ENCODE assay signal across 8 cellular contexts in the genomic region with DNA sequence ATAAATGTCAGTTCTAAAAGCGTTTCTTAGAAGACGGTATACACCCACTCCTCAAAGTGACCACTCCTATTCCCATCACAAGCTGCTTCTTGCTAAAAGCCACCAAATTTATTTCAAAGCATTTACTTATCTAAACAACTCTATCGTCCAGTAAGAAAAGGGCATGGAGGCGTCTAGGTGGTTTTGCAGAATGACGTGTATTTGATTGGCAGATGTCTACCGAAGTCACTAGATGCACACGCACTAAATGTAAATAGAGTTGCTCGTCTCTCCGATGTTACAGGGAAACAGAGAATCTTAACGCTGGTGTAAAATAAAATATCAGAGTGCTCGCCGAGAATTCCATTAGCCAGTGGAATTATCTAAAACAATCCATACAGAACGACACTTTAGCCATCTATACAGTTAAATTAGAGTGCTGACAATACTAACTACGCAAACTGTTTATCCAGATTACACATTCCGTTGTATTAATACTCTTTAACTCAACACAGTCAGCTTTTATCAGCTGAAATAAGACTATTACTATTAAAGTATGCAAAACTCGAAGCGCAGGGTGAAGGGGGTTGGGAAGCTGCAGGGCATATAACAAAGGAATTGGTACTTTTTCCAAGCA. TPM values are rescaled to one million over a fixed set of nuclear protein-coding genes. Genes with fewer than 3 reads are reported as not detected.
A peak's percentile ranks its signal among the peaks of the same experiment; 100 is the strongest.
DNase-seq lines count a peak whose midpoint lies in the region; ATAC-seq and TF ChIP-seq lines count a peak whose summit lies in the region.

No MANE protein-coding gene starts in this region.

- no peak for TF ChIP-seq EP300 in SK-N-SH (IDR thresholded peaks at IDR 0.05; ENCODE audit: borderline replicate concordance in 1 of 2, low read depth in 1 of 2, low read length in 1 of 2)

- no peaks in the 10 kb centered on the region for H3K36me3 ChIP-seq in SK-N-SH (replicated peaks in 1 of 2; ENCODE audit: control insufficient read depth in 1 of 2, insufficient read depth in 2 of 2, low read length in 1 of 2)
- H3K36me3 ChIP-seq in WERI-Rb-1 = no peaks in the 10 kb centered on the region
- no peaks in the 10 kb centered on the region for H3K36me3 ChIP-seq in esophagus (ENCODE audit: control insufficient read depth in 2 of 2, insufficient read depth in 2 of 2, low read length in 1 of 2)
- no peaks in the 10 kb centered on the region for H3K36me3 ChIP-seq in parathyroid adenoma (ENCODE audit: control insufficient read depth, insufficient read depth, low read length)

- ATAC-seq in SK-N-SH treated with all-trans-retinoic acid at 6 μM for 48 hours (no peak), GM19351 (IDR thresholded peaks at IDR 0.05; ENCODE audit: unreplicated experiment) (no peak)

- POLR2A ChIA-PET in SK-N-SH (lab: Yijun Ruan, JAX) = interaction anchor here (1.1 to 3.1 kb wide), 2 partner anchors 155 to 366 kb away, joined by 3 to 12 read pairs; no protein-coding TSS in a partner anchor

- no peaks in the 10 kb centered on the region for H3K27me3 ChIP-seq in SK-N-SH (ENCODE audit: insufficient read depth)
- H3K27me3 ChIP-seq in WERI-Rb-1 (ENCODE audit: insufficient read depth, low read depth, severe bottlenecking) = no peaks in the 10 kb centered on the region
- H3K27me3 ChIP-seq in esophagus (ENCODE audit: control insufficient read depth in 1 of 2, insufficient read depth in 2 of 2, low read length in 2 of 2) = no peaks in the 10 kb centered on the region
- H3K27me3 ChIP-seq in parathyroid adenoma (ENCODE audit: control insufficient read depth, insufficient read depth, low read length) = no peaks in the 10 kb centered on the region

- H3K79me2 ChIP-seq in SK-N-SH (ENCODE audit: insufficient read depth) (peaks cover 63% of the 10 kb centered on the region), parathyroid adenoma (no peaks in the 10 kb centered on the region)

- H3K27ac ChIP-seq in SK-N-SH (ENCODE audit: low read depth in 2 of 2, low read length in 1 of 2) = peak overlapping the region; percentile 92 to 98
- no peak overlapping the region for H3K27ac ChIP-seq in WERI-Rb-1
- H3K27ac ChIP-seq in esophagus (ENCODE audit: low read depth in 2 of 2, low read length in 1 of 2) = peak overlapping the region; percentile 48 to 61
- H3K27ac ChIP-seq in parathyroid adenoma = no peak overlapping the region

- TF ChIP-seq RAD21 in SK-N-SH (IDR thresholded peaks at IDR 0.05; ENCODE audit: low read length) = no peak

- 22% methylated on average over 17 of the region's 17 CpGs for WGBS in SK-N-SH (ENCODE audit: low lambda C conversion rate)
- 19 to 24% methylated on average over 17 of the region's 17 CpGs for WGBS in esophagus, 2 donors

- H2AFZ ChIP-seq in SK-N-SH (ENCODE audit: low read depth) (peak overlapping the region; percentile 61), parathyroid adenoma (peak overlapping the region; percentile 78)

- H4K20me1 ChIP-seq in SK-N-SH (ENCODE audit: insufficient read depth) = no peaks in the 10 kb centered on the region

- H3K4me3 ChIP-seq in SK-N-SH (ENCODE audit: low read depth in 2 of 2, low read length in 1 of 2) = peak overlapping the region; percentile 79 to 88
- peak overlapping the region; percentile 86 for H3K4me3 ChIP-seq in WERI-Rb-1 (ENCODE audit: low read depth, low read length)
- peak overlapping the region; percentile 28 to 76 for H3K4me3 ChIP-seq in esophagus (ENCODE audit: low read depth in 1 of 2, low read length in 2 of 2)
- H3K4me3 ChIP-seq in parathyroid adenoma (ENCODE audit: low read depth, low read length) = peak overlapping the region; percentile 60

- CTCF ChIA-PET in SK-N-SH (lab: Yijun Ruan, JAX) = interaction anchor here (0.6 to 4.6 kb wide), 7 partner anchors 9 to 1088 kb away, joined by 3 to 23 read pairs (median 3); no protein-coding TSS in a partner anchor

- H3K4me2 ChIP-seq in SK-N-SH = peak overlapping the region; percentile 92
- peak overlapping the region; percentile 83 for H3K4me2 ChIP-seq in parathyroid adenoma (ENCODE audit: low read length)

- H3K9me3 ChIP-seq in SK-N-SH (no peaks in the 10 kb centered on the region), WERI-Rb-1 (ENCODE audit: severe bottlenecking) (no peaks in the 10 kb centered on the region), esophagus (ENCODE audit: control insufficient read depth in 2 of 2, insufficient read depth in 1 of 2, low read depth in 1 of 2, low read length in 1 of 2) (no peaks in the 10 kb centered on the region), parathyroid adenoma (ENCODE audit: control insufficient read depth, low read length) (no peaks in the 10 kb centered on the region)

- H3F3A ChIP-seq in SK-N-SH (replicated peaks; ENCODE audit: insufficient read depth) = peaks cover 15% of the 10 kb centered on the region

- H3K9ac ChIP-seq in SK-N-SH = peak overlapping the region; percentile 98
- no peak overlapping the region for H3K9ac ChIP-seq in parathyroid adenoma

- DNase-seq in SK-N-SH (no peak), WERI-Rb-1 (no peak), GM03348 (ENCODE audit: low spot score) (no peak), RKO (ENCODE audit: low spot score) (no peak)

- H3K4me1 ChIP-seq in SK-N-SH (ENCODE audit: control insufficient read depth in 1 of 2, insufficient read depth in 2 of 2, low read depth in 1 of 2, low read length in 1 of 2) (peaks cover 15 to 19% of the 10 kb centered on the region in 2 experiments; a peak in 3 of 4 replicates), esophagus (ENCODE audit: control insufficient read depth in 2 of 2, insufficient read depth in 2 of 2, low read length in 1 of 2) (peaks cover 0 to 3% of the 10 kb centered on the region in 2 donors), parathyroid adenoma (no peaks in the 10 kb centered on the region)

- H3K9me2 ChIP-seq in SK-N-SH = no peaks in the 10 kb centered on the region

- TF ChIP-seq CTCF in SK-N-SH (IDR thresholded peaks at IDR 0.05) (no peak), WERI-Rb-1 (IDR thresholded peaks at IDR 0.05; ENCODE audit: low read depth, low read length) (no peak), parathyroid adenoma (IDR thresholded peaks at IDR 0.05) (no peak)

TF ChIP-seq in SK-N-SH, 30 proteins besides CTCF, POLR2A, EP300 and RAD21:
- TF ChIP-seq USF1 (IDR thresholded peaks at IDR 0.05; ENCODE audit: borderline replicate concordance, low read depth) (no peak), PBX3 (IDR thresholded peaks at IDR 0.05) (peak; percentile 81)
TF ChIP-seq in SK-N-SH: peak in this region for 1.

TF ChIP-seq in SK-N-SH treated with all-trans-retinoic acid at 6 μM for 48 hours, 23 proteins besides CTCF, POLR2A, EP300 and RAD21 (continues in another document):
- TF ChIP-seq CREB5 (CRISPR knock-in tag; IDR thresholded peaks at IDR 0.05; ENCODE audit: low read depth) (no peak), ARNTL (CRISPR knock-in tag; IDR thresholded peaks at IDR 0.05; ENCODE audit: borderline replicate concordance, low read depth) (no peak), PPARA (CRISPR knock-in tag; IDR thresholded peaks at IDR 0.05; ENCODE audit: borderline replicate concordance) (no peak), TOX (CRISPR knock-in tag; IDR thresholded peaks at IDR 0.05; ENCODE audit: borderline replicate concordance) (no peak), TCF4 (CRISPR knock-in tag; IDR thresholded peaks at IDR 0.05; ENCODE audit: borderline replicate concordance) (no peak), PATZ1 (CRISPR knock-in tag; IDR thresholded peaks at IDR 0.05; ENCODE audit: borderline replicate concordance) (no peak), ESRRG (CRISPR knock-in tag; IDR thresholded peaks at IDR 0.05) (no peak), ZFP30 (CRISPR knock-in tag; IDR thresholded peaks at IDR 0.05) (no peak)

RNA-seq across cellular contexts. Expression of gene KLF12, which starts 1.9 kb away (rescaled TPM):
- 2.4 and 3.1 TPM in 2 replicates for polyA plus RNA-seq in SK-N-SH (2012; rRNA removed)
- polyA plus RNA-seq in SK-N-SH (2012; cell fraction: cytosol; rRNA removed) = 3.2 and 3.3 TPM in 2 replicates
- polyA plus RNA-seq in SK-N-SH (2012; cell fraction: nucleus; rRNA removed) = 4.3 and 6.0 TPM in 2 replicates
- polyA plus RNA-seq in esophagus = under 1 TPM; 0.54 to 0.69 TPM

Comparison
In these comparisons a context has a peak if more than half of its experiments do, and no peak if none do; other contexts are left out.
1. H3K27ac ChIP-seq: peak in SK-N-SH (2 of 2) and esophagus (2 of 2); none in WERI-Rb-1 (single experiment) and parathyroid adenoma (single experiment).
2. Peak in every context shown above with its lines, with median percentiles within 50 percentile points of each other: H3K4me3 ChIP-seq.